1 cellular context compared by ENCODE assay signal in genomic region chr13:99498304-99499161, GRCh38.
TF ChIP-seq lines count a peak whose summit lies in the region.

No MANE protein-coding gene starts in this region.

TF ChIP-seq in HepG2, 621 proteins besides CTCF, POLR2A, EP300 and RAD21 (continued from another document and continues in another):
- TF ChIP-seq PAXIP1 (CRISPR knock-in tag; conservative IDR thresholded peaks at IDR 0.05): peak; percentile 57
- TF ChIP-seq KMT2A (CRISPR knock-in tag; IDR thresholded peaks at IDR 0.05): peak; percentile 22; the same call in 1 of the 2 replicates
- TF ChIP-seq ZNF570 (CRISPR knock-in tag; IDR thresholded peaks at IDR 0.05; ENCODE audit: borderline replicate concordance): no peak
- TF ChIP-seq ZNF576 (CRISPR knock-in tag; IDR thresholded peaks at IDR 0.05): no peak
- TF ChIP-seq MATR3 (CRISPR knock-in tag; IDR thresholded peaks at IDR 0.05): no peak
- TF ChIP-seq ETV5 (CRISPR knock-in tag; IDR thresholded peaks at IDR 0.05; ENCODE audit: borderline replicate concordance): peak; percentile 57; the same call in 1 of the 2 replicates
- TF ChIP-seq PHF21A (CRISPR knock-in tag; IDR thresholded peaks at IDR 0.05): peak; percentile 88
- no peak for TF ChIP-seq HOXA7 (CRISPR knock-in tag; IDR thresholded peaks at IDR 0.05)
- TF ChIP-seq DDIT3 (CRISPR knock-in tag; IDR thresholded peaks at IDR 0.05): no peak
- TF ChIP-seq ZBTB46 (CRISPR knock-in tag; IDR thresholded peaks at IDR 0.05; ENCODE audit: borderline replicate concordance): no peak
- peak; percentile 81 for TF ChIP-seq ZSCAN29 (CRISPR knock-in tag; conservative IDR thresholded peaks at IDR 0.05)
- TF ChIP-seq NCOA2 (CRISPR knock-in tag; IDR thresholded peaks at IDR 0.05): 0 out of 2 replicates have a peak, but pooled peaks have one; percentile 9
- TF ChIP-seq ZNF446 (CRISPR knock-in tag; IDR thresholded peaks at IDR 0.05): no peak
- TF ChIP-seq ZFYVE20 (CRISPR knock-in tag; IDR thresholded peaks at IDR 0.05; ENCODE audit: borderline replicate concordance, low read depth): no peak
- no peak for TF ChIP-seq FOXM1 (CRISPR knock-in tag; IDR thresholded peaks at IDR 0.05)
- TF ChIP-seq KDM3A (CRISPR knock-in tag; IDR thresholded peaks at IDR 0.05; ENCODE audit: low read depth): no peak
- peak; percentile 22; the same call in 1 of the 2 replicates for TF ChIP-seq ZNF605 (CRISPR knock-in tag; IDR thresholded peaks at IDR 0.05)
- no peak for TF ChIP-seq ZNF12 (CRISPR knock-in tag; IDR thresholded peaks at IDR 0.05)
- TF ChIP-seq SP4 (CRISPR knock-in tag; IDR thresholded peaks at IDR 0.05): peak; percentile 88
- TF ChIP-seq ZNF850 (CRISPR knock-in tag; conservative IDR thresholded peaks at IDR 0.05): no peak
- TF ChIP-seq CHCHD3 (CRISPR knock-in tag; IDR thresholded peaks at IDR 0.05): no peak
- TF ChIP-seq SOX13 (IDR thresholded peaks at IDR 0.05): no peak
- peak in 1 of 2 experiments; percentile 17; a peak in 2 of 4 replicates for TF ChIP-seq SOX13 (CRISPR knock-in tag; conservative IDR thresholded peaks at IDR 0.05 in 1 of 2, IDR thresholded peaks at IDR 0.05 in 1 of 2)
- no peak for TF ChIP-seq ZNF24 (IDR thresholded peaks at IDR 0.05)
- 0 out of 2 replicates have a peak, but pooled peaks have one; percentile 16 for TF ChIP-seq AKNA (CRISPR knock-in tag; IDR thresholded peaks at IDR 0.05; ENCODE audit: borderline replicate concordance)
- peak; percentile 94 for TF ChIP-seq DMAP1 (CRISPR knock-in tag; IDR thresholded peaks at IDR 0.05)
- TF ChIP-seq TEAD3 (CRISPR knock-in tag; optimal IDR thresholded peaks at IDR 0.05; ENCODE audit: borderline replicate concordance): no peak
- peak; percentile 14 for TF ChIP-seq ZNF18 (CRISPR knock-in tag; IDR thresholded peaks at IDR 0.05; ENCODE audit: insufficient replicate concordance)
- peak; percentile 88 for TF ChIP-seq CREB1 (IDR thresholded peaks at IDR 0.05)
- TF ChIP-seq CREB1 (CRISPR knock-in tag; IDR thresholded peaks at IDR 0.05): peak; percentile 90
- peak; percentile 36 for TF ChIP-seq FOXA3 (CRISPR knock-in tag; IDR thresholded peaks at IDR 0.05)
- no peak for TF ChIP-seq CENPT (CRISPR knock-in tag; IDR thresholded peaks at IDR 0.05; ENCODE audit: low read depth)
- TF ChIP-seq ZNF282 (IDR thresholded peaks at IDR 0.05; ENCODE audit: partially characterized antibody): no peak
- TF ChIP-seq ATF7 (IDR thresholded peaks at IDR 0.05): no peak
- TF ChIP-seq ATF7 (CRISPR knock-in tag; IDR thresholded peaks at IDR 0.05): peak; percentile 50; the same call in 1 of the 2 replicates
- TF ChIP-seq SP2 (CRISPR knock-in tag; IDR thresholded peaks at IDR 0.05): peak; percentile 70
- 0 out of 2 replicates have a peak, but pooled peaks have one; percentile 36 for TF ChIP-seq ZNF318 (CRISPR knock-in tag; IDR thresholded peaks at IDR 0.05)
- TF ChIP-seq ZBTB8A (CRISPR knock-in tag; IDR thresholded peaks at IDR 0.05; ENCODE audit: borderline replicate concordance, low read depth): no peak
- TF ChIP-seq CBFB (CRISPR knock-in tag; IDR thresholded peaks at IDR 0.05): no peak; the same call in 1 of the 2 replicates
- 0 out of 2 replicates have a peak, but pooled peaks have one; percentile 64 for TF ChIP-seq ZNF891 (CRISPR knock-in tag; IDR thresholded peaks at IDR 0.05)
- TF ChIP-seq E2F1 (CRISPR knock-in tag; IDR thresholded peaks at IDR 0.05): no peak
- peak; percentile 79; the same call in 1 of the 2 replicates for TF ChIP-seq ZNF350 (CRISPR knock-in tag; IDR thresholded peaks at IDR 0.05; ENCODE audit: borderline replicate concordance, low read depth)
